ENCODE assay signal across 2 cellular contexts in the genomic region with DNA sequence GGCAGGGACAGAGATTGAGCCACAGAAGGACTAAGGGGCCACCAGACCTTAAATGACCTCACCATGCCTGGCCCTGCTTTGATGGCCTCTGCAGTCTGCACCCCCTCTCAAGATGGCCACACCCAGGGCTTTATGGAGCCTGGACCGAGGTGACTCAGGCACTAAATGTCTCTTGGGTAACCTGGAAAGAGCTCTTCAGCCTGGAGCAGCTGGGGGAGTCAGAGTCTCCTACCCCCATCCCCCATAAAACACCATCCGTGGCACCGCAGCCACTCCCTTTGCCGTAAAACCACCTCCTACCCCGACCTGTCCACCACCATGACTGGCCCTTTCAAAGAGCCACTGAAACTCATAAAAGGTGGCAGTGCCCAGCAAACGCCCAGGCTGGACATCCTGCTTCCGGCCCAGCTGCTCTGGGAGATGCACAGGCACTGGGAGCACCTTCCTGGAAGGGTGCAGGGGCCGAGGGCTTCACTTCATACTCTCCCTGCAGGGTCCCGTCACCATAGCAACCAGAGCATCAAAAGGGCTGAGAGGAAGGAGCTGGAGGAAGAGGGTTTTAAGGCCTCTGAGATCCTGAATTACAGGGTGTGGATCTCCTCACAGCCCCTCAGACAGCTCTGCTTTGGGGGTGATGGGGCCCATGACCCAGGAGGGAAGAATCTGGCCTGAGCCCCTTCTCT.
TF ChIP-seq lines count a peak whose summit lies in the region.

No MANE protein-coding gene starts in this region.

TF ChIP-seq in GM23338, 12 proteins besides CTCF, POLR2A, EP300 and RAD21 (continues in another document):
- TF ChIP-seq EZH2phosphoT487 (IDR thresholded peaks at IDR 0.05; ENCODE audit: unreplicated experiment) (no peak), JUNB (IDR thresholded peaks at IDR 0.05; ENCODE audit: unreplicated experiment) (no peak), POLR2AphosphoS5 (IDR thresholded peaks at IDR 0.05; ENCODE audit: low read depth) (no peak), EZH2 (IDR thresholded peaks at IDR 0.05; ENCODE audit: low read depth, unreplicated experiment) (no peak), CREB1 (CRISPR knock-in tag; IDR thresholded peaks at IDR 0.05; ENCODE audit: low read depth) (no peak), NANOG (IDR thresholded peaks at IDR 0.05; ENCODE audit: borderline replicate concordance) (no peak), ZNF114 (CRISPR knock-in tag; IDR thresholded peaks at IDR 0.05) (no peak), STAT1 (IDR thresholded peaks at IDR 0.05; ENCODE audit: unreplicated experiment) (no peak)
- TF ChIP-seq, protein P1, sequence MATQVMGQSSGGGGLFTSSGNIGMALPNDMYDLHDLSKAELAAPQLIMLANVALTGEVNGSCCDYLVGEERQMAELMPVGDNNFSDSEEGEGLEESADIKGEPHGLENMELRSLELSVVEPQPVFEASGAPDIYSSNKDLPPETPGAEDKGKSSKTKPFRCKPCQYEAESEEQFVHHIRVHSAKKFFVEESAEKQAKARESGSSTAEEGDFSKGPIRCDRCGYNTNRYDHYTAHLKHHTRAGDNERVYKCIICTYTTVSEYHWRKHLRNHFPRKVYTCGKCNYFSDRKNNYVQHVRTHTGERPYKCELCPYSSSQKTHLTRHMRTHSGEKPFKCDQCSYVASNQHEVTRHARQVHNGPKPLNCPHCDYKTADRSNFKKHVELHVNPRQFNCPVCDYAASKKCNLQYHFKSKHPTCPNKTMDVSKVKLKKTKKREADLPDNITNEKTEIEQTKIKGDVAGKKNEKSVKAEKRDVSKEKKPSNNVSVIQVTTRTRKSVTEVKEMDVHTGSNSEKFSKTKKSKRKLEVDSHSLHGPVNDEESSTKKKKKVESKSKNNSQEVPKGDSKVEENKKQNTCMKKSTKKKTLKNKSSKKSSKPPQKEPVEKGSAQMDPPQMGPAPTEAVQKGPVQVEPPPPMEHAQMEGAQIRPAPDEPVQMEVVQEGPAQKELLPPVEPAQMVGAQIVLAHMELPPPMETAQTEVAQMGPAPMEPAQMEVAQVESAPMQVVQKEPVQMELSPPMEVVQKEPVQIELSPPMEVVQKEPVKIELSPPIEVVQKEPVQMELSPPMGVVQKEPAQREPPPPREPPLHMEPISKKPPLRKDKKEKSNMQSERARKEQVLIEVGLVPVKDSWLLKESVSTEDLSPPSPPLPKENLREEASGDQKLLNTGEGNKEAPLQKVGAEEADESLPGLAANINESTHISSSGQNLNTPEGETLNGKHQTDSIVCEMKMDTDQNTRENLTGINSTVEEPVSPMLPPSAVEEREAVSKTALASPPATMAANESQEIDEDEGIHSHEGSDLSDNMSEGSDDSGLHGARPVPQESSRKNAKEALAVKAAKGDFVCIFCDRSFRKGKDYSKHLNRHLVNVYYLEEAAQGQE (IDR thresholded peaks at IDR 0.05; ENCODE audit: unreplicated experiment), result no peak
- TF ChIP-seq, protein P2, sequence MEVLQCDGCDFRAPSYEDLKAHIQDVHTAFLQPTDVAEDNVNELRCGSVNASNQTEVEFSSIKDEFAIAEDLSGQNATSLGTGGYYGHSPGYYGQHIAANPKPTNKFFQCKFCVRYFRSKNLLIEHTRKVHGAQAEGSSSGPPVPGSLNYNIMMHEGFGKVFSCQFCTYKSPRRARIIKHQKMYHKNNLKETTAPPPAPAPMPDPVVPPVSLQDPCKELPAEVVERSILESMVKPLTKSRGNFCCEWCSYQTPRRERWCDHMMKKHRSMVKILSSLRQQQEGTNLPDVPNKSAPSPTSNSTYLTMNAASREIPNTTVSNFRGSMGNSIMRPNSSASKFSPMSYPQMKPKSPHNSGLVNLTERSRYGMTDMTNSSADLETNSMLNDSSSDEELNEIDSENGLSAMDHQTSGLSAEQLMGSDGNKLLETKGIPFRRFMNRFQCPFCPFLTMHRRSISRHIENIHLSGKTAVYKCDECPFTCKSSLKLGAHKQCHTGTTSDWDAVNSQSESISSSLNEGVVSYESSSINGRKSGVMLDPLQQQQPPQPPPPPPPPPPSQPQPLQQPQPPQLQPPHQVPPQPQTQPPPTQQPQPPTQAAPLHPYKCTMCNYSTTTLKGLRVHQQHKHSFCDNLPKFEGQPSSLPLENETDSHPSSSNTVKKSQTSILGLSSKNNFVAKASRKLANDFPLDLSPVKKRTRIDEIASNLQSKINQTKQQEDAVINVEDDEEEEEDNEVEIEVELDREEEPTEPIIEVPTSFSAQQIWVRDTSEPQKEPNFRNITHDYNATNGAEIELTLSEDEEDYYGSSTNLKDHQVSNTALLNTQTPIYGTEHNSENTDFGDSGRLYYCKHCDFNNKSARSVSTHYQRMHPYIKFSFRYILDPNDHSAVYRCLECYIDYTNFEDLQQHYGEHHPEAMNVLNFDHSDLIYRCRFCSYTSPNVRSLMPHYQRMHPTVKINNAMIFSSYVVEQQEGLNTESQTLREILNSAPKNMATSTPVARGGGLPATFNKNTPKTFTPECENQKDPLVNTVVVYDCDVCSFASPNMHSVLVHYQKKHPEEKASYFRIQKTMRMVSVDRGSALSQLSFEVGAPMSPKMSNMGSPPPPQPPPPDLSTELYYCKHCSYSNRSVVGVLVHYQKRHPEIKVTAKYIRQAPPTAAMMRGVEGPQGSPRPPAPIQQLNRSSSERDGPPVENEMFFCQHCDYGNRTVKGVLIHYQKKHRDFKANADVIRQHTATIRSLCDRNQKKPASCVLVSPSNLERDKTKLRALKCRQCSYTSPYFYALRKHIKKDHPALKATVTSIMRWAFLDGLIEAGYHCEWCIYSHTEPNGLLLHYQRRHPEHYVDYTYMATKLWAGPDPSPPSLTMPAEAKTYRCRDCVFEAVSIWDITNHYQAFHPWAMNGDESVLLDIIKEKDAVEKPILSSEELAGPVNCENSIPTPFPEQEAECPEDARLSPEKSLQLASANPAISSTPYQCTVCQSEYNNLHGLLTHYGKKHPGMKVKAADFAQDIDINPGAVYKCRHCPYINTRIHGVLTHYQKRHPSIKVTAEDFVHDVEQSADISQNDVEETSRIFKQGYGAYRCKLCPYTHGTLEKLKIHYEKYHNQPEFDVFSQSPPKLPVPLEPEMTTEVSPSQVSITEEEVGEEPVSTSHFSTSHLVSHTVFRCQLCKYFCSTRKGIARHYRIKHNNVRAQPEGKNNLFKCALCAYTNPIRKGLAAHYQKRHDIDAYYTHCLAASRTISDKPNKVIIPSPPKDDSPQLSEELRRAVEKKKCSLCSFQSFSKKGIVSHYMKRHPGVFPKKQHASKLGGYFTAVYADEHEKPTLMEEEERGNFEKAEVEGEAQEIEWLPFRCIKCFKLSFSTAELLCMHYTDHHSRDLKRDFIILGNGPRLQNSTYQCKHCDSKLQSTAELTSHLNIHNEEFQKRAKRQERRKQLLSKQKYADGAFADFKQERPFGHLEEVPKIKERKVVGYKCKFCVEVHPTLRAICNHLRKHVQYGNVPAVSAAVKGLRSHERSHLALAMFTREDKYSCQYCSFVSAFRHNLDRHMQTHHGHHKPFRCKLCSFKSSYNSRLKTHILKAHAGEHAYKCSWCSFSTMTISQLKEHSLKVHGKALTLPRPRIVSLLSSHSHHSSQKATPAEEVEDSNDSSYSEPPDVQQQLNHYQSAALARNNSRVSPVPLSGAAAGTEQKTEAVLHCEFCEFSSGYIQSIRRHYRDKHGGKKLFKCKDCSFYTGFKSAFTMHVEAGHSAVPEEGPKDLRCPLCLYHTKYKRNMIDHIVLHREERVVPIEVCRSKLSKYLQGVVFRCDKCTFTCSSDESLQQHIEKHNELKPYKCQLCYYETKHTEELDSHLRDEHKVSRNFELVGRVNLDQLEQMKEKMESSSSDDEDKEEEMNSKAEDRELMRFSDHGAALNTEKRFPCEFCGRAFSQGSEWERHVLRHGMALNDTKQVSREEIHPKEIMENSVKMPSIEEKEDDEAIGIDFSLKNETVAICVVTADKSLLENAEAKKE (CRISPR knock-in tag; IDR thresholded peaks at IDR 0.05), result no peak

TF ChIP-seq in K562, 482 proteins besides CTCF, POLR2A, EP300 and RAD21:
- TF ChIP-seq ATF3 (IDR thresholded peaks at IDR 0.05), result 0 out of 2 replicates have a peak, but pooled peaks have one; percentile 45
- TF ChIP-seq ATF3 (CRISPR knock-in tag; conservative IDR thresholded peaks at IDR 0.05), result no peak
- no peak for TF ChIP-seq SMARCB1 (IDR thresholded peaks at IDR 0.05; ENCODE audit: insufficient read length, low read depth)
- TF ChIP-seq, protein P3, sequence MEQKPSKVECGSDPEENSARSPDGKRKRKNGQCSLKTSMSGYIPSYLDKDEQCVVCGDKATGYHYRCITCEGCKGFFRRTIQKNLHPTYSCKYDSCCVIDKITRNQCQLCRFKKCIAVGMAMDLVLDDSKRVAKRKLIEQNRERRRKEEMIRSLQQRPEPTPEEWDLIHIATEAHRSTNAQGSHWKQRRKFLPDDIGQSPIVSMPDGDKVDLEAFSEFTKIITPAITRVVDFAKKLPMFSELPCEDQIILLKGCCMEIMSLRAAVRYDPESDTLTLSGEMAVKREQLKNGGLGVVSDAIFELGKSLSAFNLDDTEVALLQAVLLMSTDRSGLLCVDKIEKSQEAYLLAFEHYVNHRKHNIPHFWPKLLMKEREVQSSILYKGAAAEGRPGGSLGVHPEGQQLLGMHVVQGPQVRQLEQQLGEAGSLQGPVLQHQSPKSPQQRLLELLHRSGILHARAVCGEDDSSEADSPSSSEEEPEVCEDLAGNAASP (IDR thresholded peaks at IDR 0.05), result 0 out of 2 replicates have a peak, but pooled peaks have one; percentile 46
- no peak for TF ChIP-seq HLTF (IDR thresholded peaks at IDR 0.05)
- 0 out of 2 replicates have a peak, but pooled peaks have one; percentile 32 for TF ChIP-seq JUND (IDR thresholded peaks at IDR 0.05; ENCODE audit: borderline replicate concordance, low read depth, low read length)
- no peak for TF ChIP-seq JUND (tag; IDR thresholded peaks at IDR 0.05; ENCODE audit: borderline replicate concordance, low read depth, low read length)
- no peak for TF ChIP-seq FOS (IDR thresholded peaks at IDR 0.05; ENCODE audit: extremely low read depth, insufficient read length)
- no peak for TF ChIP-seq RUNX1 (IDR thresholded peaks at IDR 0.05; ENCODE audit: low read depth)
- peak in 1 of 3 experiments; percentile 65 for TF ChIP-seq YY1 (IDR thresholded peaks at IDR 0.05; ENCODE audit: borderline replicate concordance in 1 of 3, control insufficient read depth in 1 of 3, extremely low read depth in 1 of 3, insufficient read depth in 3 of 3, insufficient read length in 1 of 3, insufficient replicate concordance in 2 of 3, low read depth in 1 of 3, low read length in 2 of 3)
- TF ChIP-seq IRF1 (CRISPR knock-in tag; IDR thresholded peaks at IDR 0.05; ENCODE audit: borderline replicate concordance), result no peak
- TF ChIP-seq, protein P4, sequence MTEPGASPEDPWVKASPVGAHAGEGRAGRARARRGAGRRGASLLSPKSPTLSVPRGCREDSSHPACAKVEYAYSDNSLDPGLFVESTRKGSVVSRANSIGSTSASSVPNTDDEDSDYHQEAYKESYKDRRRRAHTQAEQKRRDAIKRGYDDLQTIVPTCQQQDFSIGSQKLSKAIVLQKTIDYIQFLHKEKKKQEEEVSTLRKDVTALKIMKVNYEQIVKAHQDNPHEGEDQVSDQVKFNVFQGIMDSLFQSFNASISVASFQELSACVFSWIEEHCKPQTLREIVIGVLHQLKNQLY (CRISPR knock-in tag; conservative IDR thresholded peaks at IDR 0.05), result no peak
- TF ChIP-seq CBFA2T3 (IDR thresholded peaks at IDR 0.05), result peak; percentile 13; the same call in 1 of the 2 replicates
- peak; percentile 86 for TF ChIP-seq RFX1 (IDR thresholded peaks at IDR 0.05)
- TF ChIP-seq PHF20 (IDR thresholded peaks at IDR 0.05; ENCODE audit: partially characterized antibody), result no peak
- no peak for TF ChIP-seq ZNF175 (CRISPR knock-in tag; IDR thresholded peaks at IDR 0.05; ENCODE audit: low read depth)
- TF ChIP-seq ZNF124 (CRISPR knock-in tag; IDR thresholded peaks at IDR 0.05), result no peak
